Comparison of ENCODE assay signal across 28 cellular contexts in the genomic region with DNA sequence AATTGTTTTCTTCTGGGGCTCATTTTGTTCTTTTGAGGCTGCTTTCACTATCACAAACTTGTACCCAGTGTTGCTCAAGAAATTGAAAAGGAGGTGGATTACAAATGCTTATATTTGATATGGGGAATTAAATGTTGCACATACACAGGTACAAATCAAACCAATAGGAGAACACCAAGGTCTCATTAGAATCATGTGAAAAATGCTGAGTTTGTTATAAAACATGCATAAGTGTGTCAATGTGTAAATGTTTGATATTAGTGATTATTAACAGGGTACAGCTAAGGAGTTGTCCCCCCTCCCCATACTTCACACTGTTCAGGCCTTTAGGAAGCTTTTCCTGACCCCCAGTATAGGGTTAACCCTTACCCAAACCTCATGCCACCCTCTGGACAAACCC.
"Had no signal": no experiment of that assay in that cellular context is flagged by ENCODE, and none has a peak within 500 bp of the region (broad histone marks: within the 10 kb centered on the region; RNA-seq: fewer than 3 reads in every experiment).

No MANE protein-coding gene starts in this region.

- FAIRE-seq: endometrium, endothelial cell of umbilical vein, frontal cortex had no signal

- DNase-seq: colonic mucosa; cortex of kidney; dermis blood vessel endothelial cell; dorsolateral prefrontal cortex; effector CD4-positive, alpha-beta T cell; effector CD8-positive, alpha-beta T cell; effector memory CD4-positive, alpha-beta T cell; effector memory CD8-positive, alpha-beta T cell; endodermal cell; erythroblast; esophagus squamous epithelium; foreskin fibroblast; foreskin keratinocyte; foreskin melanocyte; gastrocnemius medialis; glutamatergic neuron; head of caudate nucleus; heart left ventricle; heart right ventricle had no signal

- ATAC-seq: effector memory CD8-positive, alpha-beta T cell; esophagus mucosa; foreskin keratinocyte; gastrocnemius medialis; gastroesophageal sphincter; heart left ventricle; heart right ventricle had no signal

- H3K36me3 ChIP-seq: colonic mucosa, esophagus muscularis mucosa, esophagus squamous epithelium, gastrocnemius medialis, gastroesophageal sphincter, heart left ventricle, heart right ventricle had no signal

- H3K27me3 ChIP-seq: colonic mucosa, dorsolateral prefrontal cortex, esophagus muscularis mucosa, esophagus squamous epithelium, foreskin keratinocyte, gastrocnemius medialis, gastroesophageal sphincter, heart right ventricle, hepatocyte had no signal

- H2AFZ ChIP-seq: hepatocyte had no signal

- H3K4me2 ChIP-seq: hepatocyte had no signal

- H3K4me1 ChIP-seq: colonic mucosa, foreskin keratinocyte, gastrocnemius medialis, heart left ventricle, heart right ventricle had no signal

- H3K9me3 ChIP-seq: colonic mucosa, esophagus muscularis mucosa, esophagus squamous epithelium, gastrocnemius medialis, gastroesophageal sphincter, heart left ventricle had no signal

- H3K4me3 ChIP-seq: colonic mucosa, coronary artery, dorsolateral prefrontal cortex, esophagus muscularis mucosa, esophagus squamous epithelium, gastrocnemius medialis, gastroesophageal sphincter, heart left ventricle, heart right ventricle, hepatocyte had no signal

- H3K27ac ChIP-seq: colonic mucosa, coronary artery, dorsolateral prefrontal cortex, epithelial cell of prostate, esophagus muscularis mucosa, esophagus squamous epithelium, foreskin keratinocyte, gastrocnemius medialis, gastroesophageal sphincter, heart left ventricle, heart right ventricle, hepatocyte had no signal

- H3K79me2 ChIP-seq: hepatocyte had no signal
